ENCODE assay signal across 31 cellular contexts in genomic region chr3:33052671-33053070, GRCh38. TPM values are rescaled to one million over a fixed set of nuclear protein-coding genes. Genes with fewer than 3 reads are reported as not detected.
DNase-seq lines count a peak whose midpoint lies in the region; ATAC-seq, FAIRE-seq and TF ChIP-seq lines count a peak whose summit lies in the region.
"Had no signal": no experiment of that assay in that cellular context is flagged by ENCODE, and none has a peak within 500 bp of the region (broad histone marks: within the 10 kb centered on the region; RNA-seq: fewer than 3 reads in every experiment).

No MANE protein-coding gene starts in this region.

- peaks cover 64 to 78% (median 72%) of the 10 kb centered on the region in 3 donors for H3K4me1 Mint-ChIP-seq in IgD-negative memory B cell
- peaks cover 63% of the 10 kb centered on the region for H3K4me1 Mint-ChIP-seq in central memory CD8-positive, alpha-beta T cell
- peaks cover 56 to 58% of the 10 kb centered on the region in 2 donors for H3K4me1 Mint-ChIP-seq in stimulated activated naive B cell treated with anti-CD40 and anti-IgM and Interleukin-4, amounts not matched to agents 10 μg/mL and 1 μg/mL and 100 μg/mL, for 72 hours
- H3K4me1 Mint-ChIP-seq: brain had no signal

- FAIRE-seq in HTR-8/SVneo (lab: Jason Lieb, UNC): no peak
- FAIRE-seq: H1, RCC 7860 had no signal

- TF ChIP-seq POLR2A in heart left ventricle (IDR thresholded peaks at IDR 0.05): no peak

- H3K4me1 ChIP-seq in heart left ventricle: peaks cover 0 to 90% (median 0%) of the 10 kb centered on the region in 12 donors
- H3K4me1 ChIP-seq: vagina had no signal

- DNase-seq in heart left ventricle (no peak), cardiac septum (ENCODE audit: low spot score) (no peak), HTR-8/SVneo (ENCODE audit: insufficient read length, low spot score) (no peak), DMS79 (lab: John Stamatoyannopoulos, UW) (no peak)
- DNase-seq in central memory CD8-positive, alpha-beta T cell (ENCODE audit: low spot score in 2 of 2): no peak
- DNase-seq in stimulated activated naive B cell treated with anti-CD40 and anti-IgM and Interleukin-4, amounts not matched to agents 10 μg/mL and 1 μg/mL and 100 μg/mL, for 72 hours: no peak
- DNase-seq: activated CD4-positive, alpha-beta T cell treated with anti-CD3 and anti-CD28 coated beads, Interleukin-2, amount 50 U/mL, for 48 hours; activated effector memory CD4-positive, alpha-beta T cell treated with anti-CD3 and anti-CD28 coated beads, Interleukin-2, amount 50 U/mL, for 16 hours; adrenal gland; CD8-positive, alpha-beta T cell; DMS 273 treated with DMSO at 0.1 percent for 48 hours; effector CD8-positive, alpha-beta T cell; heart right ventricle; kidney glomerular epithelial cell; mesenchymal stem cell; NCI-H1417; NCI-H2029 treated with DMSO at 0.1 percent for 48 hours; NCI-H526 treated with DMSO at 0.1 percent for 48 hours; posterior cingulate gyrus; SJCRH30; stimulated activated CD4-positive, alpha-beta T cell treated with anti-CD3 and anti-CD28 coated beads, Interleukin-4, amount 100 ng/mL, for 24 hours; WERI-Rb-1 had no signal

- H3K9me3 ChIP-seq in heart left ventricle: no peaks in the 10 kb centered on the region
- H3K9me3 ChIP-seq: adrenal gland, heart right ventricle, SJCRH30, suprapubic skin, vagina had no signal

- H3K36me3 Mint-ChIP-seq in IgD-negative memory B cell: peaks cover 18% of the 10 kb centered on the region
- H3K36me3 Mint-ChIP-seq in central memory CD8-positive, alpha-beta T cell (ENCODE audit: insufficient read depth): peaks cover 22% of the 10 kb centered on the region
- peaks cover 60 to 74% of the 10 kb centered on the region in 2 donors for H3K36me3 Mint-ChIP-seq in stimulated activated naive B cell treated with anti-CD40 and anti-IgM and Interleukin-4, amounts not matched to agents 10 μg/mL and 1 μg/mL and 100 μg/mL, for 72 hours

- peak overlapping the region in 3 of 4 donors; percentile 28 to 85 (median 52) for H3K4me3 Mint-ChIP-seq in IgD-negative memory B cell
- H3K4me3 Mint-ChIP-seq in central memory CD8-positive, alpha-beta T cell: peak overlapping the region; percentile 36
- H3K4me3 Mint-ChIP-seq in stimulated activated naive B cell treated with anti-CD40 and anti-IgM and Interleukin-4, amounts not matched to agents 10 μg/mL and 1 μg/mL and 100 μg/mL, for 72 hours: no peak overlapping the region
- H3K4me3 Mint-ChIP-seq: brain; CD8-positive, alpha-beta T cell; stimulated activated effector memory CD8-positive, alpha-beta T cell treated with anti-CD3 and anti-CD28 coated beads, Interleukin-12 subunit alpha, Interleukin-12 subunit beta, amount 100 ng/mL, for 72 hours had no signal

- H3K27ac ChIP-seq in heart left ventricle: peak overlapping the region in 1 of 12 donors; percentile 96
- H3K27ac ChIP-seq: SJCRH30, suprapubic skin, vagina, WERI-Rb-1 had no signal

- H3K36me3 ChIP-seq in heart left ventricle: peaks cover 0 to 91% (median 56%) of the 10 kb centered on the region in 9 donors
- H3K36me3 ChIP-seq: SJCRH30 had no signal

- no peaks in the 10 kb centered on the region for H3K27me3 ChIP-seq in heart left ventricle
- H3K27me3 ChIP-seq: adrenal gland, heart right ventricle, SJCRH30, suprapubic skin, vagina had no signal

- H3K4me3 ChIP-seq in heart left ventricle: no peak overlapping the region
- H3K4me3 ChIP-seq: adrenal gland, heart right ventricle, SJCRH30, suprapubic skin, vagina had no signal

- peak in 3 of 4 donors; percentile 26 to 62 (median 31) for ATAC-seq in heart left ventricle
- ATAC-seq in central memory CD8-positive, alpha-beta T cell (replicated peaks; ENCODE audit: extremely low read depth, poor library complexity, severe bottlenecking): no peak
- ATAC-seq in stimulated activated naive B cell treated with anti-CD40 and anti-IgM and Interleukin-4, amounts not matched to agents 10 μg/mL and 1 μg/mL and 100 μg/mL, for 72 hours (replicated peaks): no peak
- no peak for ATAC-seq in HG03439 (IDR thresholded peaks at IDR 0.05; ENCODE audit: unreplicated experiment)
- ATAC-seq: CD8-positive, alpha-beta T cell; sciatic nerve; stimulated activated effector memory CD8-positive, alpha-beta T cell treated with anti-CD3 and anti-CD28 coated beads, Interleukin-12 subunit alpha, Interleukin-12 subunit beta, amount 100 ng/mL, for 72 hours had no signal

- no peak for TF ChIP-seq CTCF in heart left ventricle (IDR thresholded peaks at IDR 0.05)

- WGBS in heart left ventricle, 4 donors: 82 to 90% (median 85%) methylated on average over 4 of the region's 4 CpGs

- H3K27me3 Mint-ChIP-seq in IgD-negative memory B cell: peaks cover 1% of the 10 kb centered on the region
- H3K27me3 Mint-ChIP-seq in central memory CD8-positive, alpha-beta T cell: no peaks in the 10 kb centered on the region
- H3K27me3 Mint-ChIP-seq in stimulated activated naive B cell treated with anti-CD40 and anti-IgM and Interleukin-4, amounts not matched to agents 10 μg/mL and 1 μg/mL and 100 μg/mL, for 72 hours: no peaks in the 10 kb centered on the region
- H3K27me3 Mint-ChIP-seq: brain had no signal

- H3K27ac Mint-ChIP-seq in IgD-negative memory B cell: peak overlapping the region; percentile 30 to 86 (median 43)
- peak overlapping the region; percentile 24 for H3K27ac Mint-ChIP-seq in central memory CD8-positive, alpha-beta T cell (ENCODE audit: low read depth)
- peak overlapping the region; percentile 78 for H3K27ac Mint-ChIP-seq in stimulated activated naive B cell treated with anti-CD40 and anti-IgM and Interleukin-4, amounts not matched to agents 10 μg/mL and 1 μg/mL and 100 μg/mL, for 72 hours
- H3K27ac Mint-ChIP-seq: brain; stimulated activated effector memory CD8-positive, alpha-beta T cell treated with anti-CD3 and anti-CD28 coated beads, Interleukin-12 subunit alpha, Interleukin-12 subunit beta, amount 100 ng/mL, for 72 hours had no signal

- intact Hi-C loops in heart left ventricle (cut with DNase I): no loop called here
- intact Hi-C loops in cardiac septum (cut with DNase I): no loop called here

- peaks cover 0 to 3% (median 2%) of the 10 kb centered on the region in 3 donors for H3K9me3 Mint-ChIP-seq in IgD-negative memory B cell
- no peaks in the 10 kb centered on the region for H3K9me3 Mint-ChIP-seq in central memory CD8-positive, alpha-beta T cell
- H3K9me3 Mint-ChIP-seq in stimulated activated naive B cell treated with anti-CD40 and anti-IgM and Interleukin-4, amounts not matched to agents 10 μg/mL and 1 μg/mL and 100 μg/mL, for 72 hours: no peaks in the 10 kb centered on the region
- H3K9me3 Mint-ChIP-seq: brain; CD8-positive, alpha-beta T cell; stimulated activated effector memory CD8-positive, alpha-beta T cell treated with anti-CD3 and anti-CD28 coated beads, Interleukin-12 subunit alpha, Interleukin-12 subunit beta, amount 100 ng/mL, for 72 hours had no signal

RNA-seq across cellular contexts. Expression of gene GLB1, which starts 44.3 kb away (rescaled TPM):
- total RNA-seq in heart left ventricle: 10 to 100 TPM; 19.2 to 54.3 (median 23.2) TPM
- polyA plus RNA-seq in heart left ventricle: 10 to 100 TPM in 1 of 2 donors, 1 to 10 TPM in 1; 5.2 to 16.9 TPM
- 20.5 TPM for total RNA-seq in cardiac septum
- polyA plus RNA-seq in IgD-negative memory B cell: 42.6 TPM

RNA-seq across cellular contexts. Expression of gene TMPPE, which starts 44.3 kb away (rescaled TPM):
- total RNA-seq in heart left ventricle: 1 to 10 TPM; 3.7 to 9.3 (median 5.7) TPM
- 1 to 10 TPM in 1 of 2 donors, under 1 TPM in 1; 0.61 to 2.1 TPM for polyA plus RNA-seq in heart left ventricle
- 5.4 TPM for total RNA-seq in cardiac septum
- 2.0 TPM for polyA plus RNA-seq in IgD-negative memory B cell

Comparison
In these comparisons a context has a peak if more than half of its experiments do, and no peak if none do; other contexts are left out.
1. ATAC-seq: peak in heart left ventricle (3 of 4); none in central memory CD8-positive, alpha-beta T cell (single experiment), stimulated activated naive B cell treated with anti-CD40 and anti-IgM and Interleukin-4, amounts not matched to agents 10 μg/mL and 1 μg/mL and 100 μg/mL, for 72 hours (0 of 2) and HG03439 (single experiment).
2. H3K27ac Mint-ChIP-seq: peak in every context shown above with its lines; median percentile 78 in stimulated activated naive B cell treated with anti-CD40 and anti-IgM and Interleukin-4, amounts not matched to agents 10 μg/mL and 1 μg/mL and 100 μg/mL, for 72 hours; 43 in IgD-negative memory B cell; 24 in central memory CD8-positive, alpha-beta T cell.
3. H3K4me3 Mint-ChIP-seq: peak in IgD-negative memory B cell (3 of 4) and central memory CD8-positive, alpha-beta T cell (single experiment); none in stimulated activated naive B cell treated with anti-CD40 and anti-IgM and Interleukin-4, amounts not matched to agents 10 μg/mL and 1 μg/mL and 100 μg/mL, for 72 hours (0 of 2).